Comparison of ENCODE assay signal across 8 cellular contexts in the genomic region with DNA sequence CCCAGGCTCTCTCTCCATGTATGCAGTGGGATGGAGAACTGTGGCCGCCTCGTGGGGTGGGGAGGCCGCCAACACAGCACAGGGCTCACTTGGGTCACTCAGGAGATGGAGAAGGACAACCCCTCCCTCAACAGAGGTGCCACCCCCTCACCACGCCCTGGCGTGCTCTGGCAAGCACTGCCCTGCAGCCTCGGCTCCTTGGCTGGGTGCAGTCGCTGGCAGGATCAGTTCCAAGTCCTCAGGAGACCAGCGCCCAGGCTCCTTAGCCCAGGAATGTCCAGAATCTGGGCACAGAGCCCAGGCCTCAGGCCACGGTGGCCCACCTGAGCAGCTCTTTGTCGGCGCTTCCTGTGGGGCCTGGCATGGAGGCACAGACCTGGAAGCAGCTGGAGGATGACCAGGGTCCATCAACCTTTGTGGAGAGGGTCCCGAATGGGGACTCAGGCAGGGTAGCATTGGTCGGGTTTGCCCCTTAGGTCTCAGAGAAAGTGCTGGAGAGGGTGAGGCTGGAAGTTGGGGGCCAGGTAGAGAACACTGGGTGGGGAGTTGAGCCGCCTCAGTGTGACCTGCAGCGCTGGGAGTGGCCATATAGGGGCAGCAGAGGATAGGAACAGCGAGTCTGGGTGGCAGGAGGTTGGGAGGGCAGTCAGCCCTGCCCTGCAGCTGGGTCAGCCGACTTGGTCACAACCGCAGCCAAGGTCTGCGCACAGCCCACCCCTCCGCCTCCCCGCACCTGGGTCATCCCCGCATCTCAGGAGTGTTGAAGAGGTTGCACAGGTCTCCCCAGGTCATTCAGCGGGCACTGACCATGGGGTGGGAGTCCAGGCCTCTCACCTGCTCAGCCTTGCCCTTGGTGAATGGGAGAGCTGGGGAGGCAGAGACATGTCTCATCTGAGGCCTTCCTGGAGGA. TPM values are rescaled to one million over a fixed set of nuclear protein-coding genes. Genes with fewer than 3 reads are reported as not detected.
DNase-seq lines count a peak whose midpoint lies in the region; ATAC-seq and TF ChIP-seq lines count a peak whose summit lies in the region.

No MANE protein-coding gene starts in this region.

- peak; percentile 44 for DNase-seq in CMK (ENCODE audit: low read depth)
- DNase-seq in HFFc6, result peak; percentile 47
- DNase-seq in SHP77 treated with DMSO at 0.1 percent for 48 hours (lab: John Stamatoyannopoulos, UW), result peak; percentile 14
- DNase-seq in body of pancreas, result peak; percentile 75 to 84 (median 80)
- DNase-seq in inferior parietal cortex (ENCODE audit: extremely low spot score), result peak; percentile 46
- peak; percentile 90 for DNase-seq in spleen
- DNase-seq in NCI-H1694 treated with DMSO at 0.1 percent for 48 hours (lab: John Stamatoyannopoulos, UW), result no peak

- H3K4me3 ChIP-seq in body of pancreas, result no peak overlapping the region
- no peak overlapping the region for H3K4me3 ChIP-seq in spleen

- peak; percentile 90 for ATAC-seq in body of pancreas
- no peak for ATAC-seq in GM19452 (IDR thresholded peaks at IDR 0.05; ENCODE audit: unreplicated experiment)

- 5 to 37% methylated on average over 5 to 23 of the region's 23 CpGs for WGBS in body of pancreas, 2 donors
- WGBS in spleen, 5 donors, result 40 to 54% (median 53%) methylated on average over 21 to 23 of the region's 23 CpGs

- no peak overlapping the region for H3K4me3 Mint-ChIP-seq in HFFc6

- no peaks in the 10 kb centered on the region for H3K36me3 ChIP-seq in body of pancreas (replicated peaks in 1 of 2; ENCODE audit: insufficient read depth in 1 of 2, low read depth in 2 of 2)
- peaks cover 0 to 17% (median 0%) of the 10 kb centered on the region in 6 donors for H3K36me3 ChIP-seq in spleen

- H3K27me3 ChIP-seq in body of pancreas (no peaks in the 10 kb centered on the region), spleen (replicated peaks in 1 of 7) (no peaks in the 10 kb centered on the region)

- no peak overlapping the region for H3K27ac Mint-ChIP-seq in HFFc6

- intact Hi-C loops in body of pancreas (cut with DNase I), result loop anchor here (5.0 kb wide), 2 partner anchors 43 to 58 kb away; partner anchors contain the start of gene GGT5
- intact Hi-C loops in spleen (cut with DNase I; ENCODE audit: low total_unique reads), result loop anchor here (5.0 kb wide), 1 partner anchor 58 kb away; the partner anchor contains the start of gene GGT5

- peaks cover 4% of the 10 kb centered on the region for H3K4me1 ChIP-seq in body of pancreas
- peaks cover 0 to 24% (median 10%) of the 10 kb centered on the region in 6 donors for H3K4me1 ChIP-seq in spleen

- H3K27ac ChIP-seq in body of pancreas, result no peak overlapping the region
- H3K27ac ChIP-seq in spleen, result peak overlapping the region in 1 of 8 donors; percentile 35

- no peaks in the 10 kb centered on the region for H3K36me3 Mint-ChIP-seq in HFFc6 (ENCODE audit: low read depth)

- H3K4me1 Mint-ChIP-seq in HFFc6 (ENCODE audit: low read depth), result peaks cover 6% of the 10 kb centered on the region

- peaks cover 4% of the 10 kb centered on the region for H3K27me3 Mint-ChIP-seq in HFFc6 (ENCODE audit: insufficient read depth)

- H3K9me3 ChIP-seq in body of pancreas (no peaks in the 10 kb centered on the region), spleen (no peaks in the 10 kb centered on the region)

- TF ChIP-seq POLR2A in body of pancreas (IDR thresholded peaks at IDR 0.05), result no peak
- TF ChIP-seq POLR2A in spleen (IDR thresholded peaks at IDR 0.05), result no peak

- TF ChIP-seq CTCF in HFFc6 (IDR thresholded peaks at IDR 0.05), result peak; percentile 88
- peak; percentile 85 to 99 (median 95) for TF ChIP-seq CTCF in body of pancreas (IDR thresholded peaks at IDR 0.05)
- peak; percentile 74 to 97 (median 88) for TF ChIP-seq CTCF in spleen (IDR thresholded peaks at IDR 0.05 in 8 of 11, conservative IDR thresholded peaks at IDR 0.05 in 3 of 11)

- no peaks in the 10 kb centered on the region for H3K9me3 Mint-ChIP-seq in HFFc6

RNA-seq across cellular contexts. Expression of gene SUSD2, which starts 8.2 kb away (rescaled TPM):
- under 1 TPM; 0.11 to 0.24 (median 0.19) TPM for total RNA-seq in HFFc6 (2021; fragmentation: NEBNext Ultra II Directional; extraction: Animal tissue kit (Norgen Biotek cat#: 25700))
- total RNA-seq in body of pancreas, result 1 to 10 TPM; 4.2 to 7.6 TPM
- total RNA-seq in spleen, result 1 to 10 TPM; 1.4 to 9.0 (median 3.2) TPM
- 1 to 10 TPM; 2.2 to 4.0 (median 3.6) TPM for polyA plus RNA-seq in spleen

RNA-seq across cellular contexts. Expression of gene GGT5, which starts 55.4 kb away (rescaled TPM):
- under 1 TPM; 0.17 to 0.61 (median 0.27) TPM for total RNA-seq in HFFc6 (2021; fragmentation: NEBNext Ultra II Directional; extraction: Animal tissue kit (Norgen Biotek cat#: 25700))
- 10 to 100 TPM; 24.9 to 41.2 TPM for total RNA-seq in body of pancreas
- total RNA-seq in spleen, result 10 to 100 TPM in 6 of 7 donors, 1 to 10 TPM in 1; 9.5 to 47.2 (median 28.9) TPM
- 10 to 100 TPM; 24.5 to 36.4 (median 32.6) TPM for polyA plus RNA-seq in spleen

Comparison
In these comparisons a context has a peak if more than half of its experiments do, and no peak if none do; other contexts are left out.
1. RNA of gene GGT5, which starts 55.4 kb away (total RNA-seq): 24.9 to 41.2 TPM in body of pancreas and 9.5 to 47.2 TPM in spleen; 0.17 to 0.61 TPM in HFFc6; every median in the first group is over 4 times any median in the second.
2. Peak in every context shown above with its lines, with median percentiles within 50 percentile points of each other: CTCF ChIP-seq.